Comparison of ENCODE assay signal across 17 cellular contexts in the genomic region with DNA sequence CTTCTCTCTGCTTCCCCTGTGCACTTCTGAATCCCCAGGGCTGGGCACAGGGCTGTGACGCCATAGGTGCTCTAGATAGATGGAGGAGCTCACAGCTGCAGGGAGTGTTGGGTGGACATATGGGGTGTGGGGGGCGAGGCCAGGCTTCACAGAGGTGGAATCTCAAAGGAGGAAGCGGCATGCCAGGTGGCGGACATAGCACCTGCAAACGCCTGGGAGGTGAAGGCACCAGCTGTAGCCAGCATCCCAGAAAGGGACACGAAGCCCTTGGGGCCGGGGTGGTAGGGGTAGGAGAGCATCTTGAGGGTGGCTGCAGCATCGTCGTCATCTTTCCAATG. TPM values are rescaled to one million over a fixed set of nuclear protein-coding genes. Genes with fewer than 3 reads are reported as not detected.
DNase-seq lines count a peak whose midpoint lies in the region; ATAC-seq, FAIRE-seq and TF ChIP-seq lines count a peak whose summit lies in the region.
"Had no signal": no experiment of that assay in that cellular context is flagged by ENCODE, and none has a peak within 500 bp of the region (broad histone marks: within the 10 kb centered on the region; RNA-seq: fewer than 3 reads in every experiment).

No MANE protein-coding gene starts in this region.

- no peak overlapping the region for H2BK5ac ChIP-seq in neuronal stem cell (ENCODE audit: low read length)

- no peak overlapping the region for H3K14ac ChIP-seq in neuronal stem cell (ENCODE audit: low read length)

- no peak overlapping the region for H3K4me2 ChIP-seq in neuronal stem cell (ENCODE audit: insufficient read depth, low read length, poor library complexity, severe bottlenecking)
- H3K4me2 ChIP-seq: A549 had no signal

- peak overlapping the region in 2 of 3 donors; percentile 35 to 80 for H3K27ac Mint-ChIP-seq in IgD-negative memory B cell

- H3K9ac ChIP-seq in kidney (ENCODE audit: low read length in 2 of 2) (no peak overlapping the region), neuronal stem cell (ENCODE audit: low read depth, low read length, poor library complexity) (no peak overlapping the region)

- WGBS in neuronal stem cell (ENCODE audit: extremely low coverage in 2 of 2, insufficient read length in 2 of 2, insufficient replicate concordance in 1 of 2), 2 donors = no CpG with 5 or more reads among the region's 9 CpGs

- H3K9me3 Mint-ChIP-seq in IgD-negative memory B cell = peaks cover 0 to 10% (median 1%) of the 10 kb centered on the region in 3 donors

- ATAC-seq in GM21576 (IDR thresholded peaks at IDR 0.05; ENCODE audit: unreplicated experiment) = no peak
- no peak for ATAC-seq in HG02970 (IDR thresholded peaks at IDR 0.05; ENCODE audit: low FRiP score, unreplicated experiment)
- ATAC-seq: A549 had no signal

- peaks cover 13% of the 10 kb centered on the region for H3K36me3 Mint-ChIP-seq in IgD-negative memory B cell

- no peak for TF ChIP-seq CTCF in kidney (IDR thresholded peaks at IDR 0.05; ENCODE audit: borderline replicate concordance, extremely low read depth, insufficient read depth)
- TF ChIP-seq CTCF in vagina (IDR thresholded peaks at IDR 0.05) = no peak
- TF ChIP-seq CTCF in breast epithelium (IDR thresholded peaks at IDR 0.05) = no peak

- peaks cover 0 to 1% (median 0%) of the 10 kb centered on the region in 3 donors for H3K4me1 Mint-ChIP-seq in IgD-negative memory B cell
- H3K4me1 Mint-ChIP-seq: CD8-positive, alpha-beta memory T cell had no signal

- H3K9me3 ChIP-seq in kidney (ENCODE audit: control insufficient read depth in 1 of 2, low read length in 2 of 2) = no peaks in the 10 kb centered on the region
- peaks cover 6 to 14% of the 10 kb centered on the region in 2 donors for H3K9me3 ChIP-seq in neuronal stem cell (replicated peaks in 1 of 2; ENCODE audit: control insufficient read depth in 2 of 2, insufficient read depth in 1 of 2, low read depth in 1 of 2, low read length in 2 of 2)
- no peaks in the 10 kb centered on the region for H3K9me3 ChIP-seq in vagina
- H3K9me3 ChIP-seq in breast epithelium = no peaks in the 10 kb centered on the region
- H3K9me3 ChIP-seq: A549, BE2C had no signal

- H3K27ac ChIP-seq in kidney (ENCODE audit: low read depth in 2 of 2, low read length in 2 of 2) (no peak overlapping the region), neuronal stem cell (replicated peaks; ENCODE audit: low read length) (no peak overlapping the region), vagina (peak overlapping the region; percentile 58), breast epithelium (no peak overlapping the region)
- H3K27ac ChIP-seq: A549, HL-60 had no signal

- TF ChIP-seq POLR2A in vagina (IDR thresholded peaks at IDR 0.05) = no peak
- no peak for TF ChIP-seq POLR2A in breast epithelium (IDR thresholded peaks at IDR 0.05)

- no peak for FAIRE-seq in kidney (lab: Jason Lieb, UNC)
- FAIRE-seq: A549, GM19239, H1 had no signal

- no peak overlapping the region for H2BK120ac ChIP-seq in neuronal stem cell (ENCODE audit: low read depth, low read length)

- H3K27me3 ChIP-seq in neuronal stem cell (ENCODE audit: control insufficient read depth in 3 of 3, insufficient read depth in 3 of 3, low read depth in 1 of 3, low read length in 3 of 3) = peaks cover 0 to 80% (median 46%) of the 10 kb centered on the region in 3 experiments
- H3K27me3 ChIP-seq in vagina = no peaks in the 10 kb centered on the region
- H3K27me3 ChIP-seq in breast epithelium = no peaks in the 10 kb centered on the region
- H3K27me3 ChIP-seq: BE2C had no signal

- no peak overlapping the region for H3K4me3 ChIP-seq in kidney (ENCODE audit: low read length in 2 of 2)
- no peak overlapping the region for H3K4me3 ChIP-seq in neuronal stem cell (ENCODE audit: low read length in 2 of 2)
- no peak overlapping the region for H3K4me3 ChIP-seq in vagina
- no peak overlapping the region for H3K4me3 ChIP-seq in breast epithelium
- H3K4me3 ChIP-seq: A549, HAP-1 had no signal

- H3K4me1 ChIP-seq in kidney (ENCODE audit: control insufficient read depth in 1 of 2, insufficient read depth in 1 of 2, low read depth in 1 of 2, low read length in 2 of 2) (peaks cover 0 to 2% of the 10 kb centered on the region in 2 donors), neuronal stem cell (ENCODE audit: control insufficient read depth in 2 of 2, insufficient read depth in 1 of 2, low read depth in 1 of 2, low read length in 2 of 2) (peaks cover 0 to 2% of the 10 kb centered on the region in 2 donors), vagina (peaks cover 20% of the 10 kb centered on the region), breast epithelium (no peaks in the 10 kb centered on the region)
- H3K4me1 ChIP-seq: A549, BE2C, Caco-2, HAP-1 had no signal

- H4K91ac ChIP-seq in neuronal stem cell (ENCODE audit: low read depth, low read length, poor library complexity) = no peak overlapping the region

- H3K4me3 Mint-ChIP-seq in IgD-negative memory B cell = no peak overlapping the region

- DNase-seq in kidney (peak; percentile 29), neuronal stem cell (ENCODE audit: low spot score) (no peak), vagina (ENCODE audit: extremely low spot score in 2 of 2) (no peak), breast epithelium (ENCODE audit: low spot score in 2 of 2) (no peak)
- DNase-seq: BE2C; Caco-2; CD8-positive, alpha-beta memory T cell; DND-41; GF-D8 had no signal

- H3K18ac ChIP-seq in neuronal stem cell (ENCODE audit: low read length) = peak overlapping the region; percentile 70

- no peak overlapping the region for H4K8ac ChIP-seq in neuronal stem cell (ENCODE audit: low read depth, low read length)

- intact Hi-C loops in kidney (cut with DNase I) (no loop called here), vagina (cut with DNase I) (no loop called here), breast epithelium (cut with DNase I; ENCODE audit: low total_unique reads) (no loop called here)

- H3K79me1 ChIP-seq in neuronal stem cell (ENCODE audit: low read depth, low read length) = no peaks in the 10 kb centered on the region

- H3K36me3 ChIP-seq in kidney (ENCODE audit: control insufficient read depth in 1 of 2, insufficient read depth in 2 of 2, low read length in 2 of 2) (no peaks in the 10 kb centered on the region), neuronal stem cell (replicated peaks in 1 of 2; ENCODE audit: control insufficient read depth in 2 of 2, insufficient read depth in 2 of 2, low read length in 2 of 2) (peaks cover 0 to 1% of the 10 kb centered on the region in 2 donors), vagina (no peaks in the 10 kb centered on the region), breast epithelium (no peaks in the 10 kb centered on the region)
- H3K36me3 ChIP-seq: BE2C, HAP-1 had no signal

- peak overlapping the region; percentile 25 for H2AK5ac ChIP-seq in neuronal stem cell (ENCODE audit: low read depth, low read length)

- H3K23ac ChIP-seq in neuronal stem cell (ENCODE audit: low read depth, low read length, poor library complexity) = peak overlapping the region; percentile 49

- H2BK12ac ChIP-seq in neuronal stem cell (ENCODE audit: low read length) = peak overlapping the region; percentile 17

- no peak overlapping the region for H2BK15ac ChIP-seq in neuronal stem cell (ENCODE audit: low read length)

- H3K27me3 Mint-ChIP-seq in IgD-negative memory B cell = no peaks in the 10 kb centered on the region

- no peak overlapping the region for H2AFZ ChIP-seq in neuronal stem cell (ENCODE audit: low read length)

- H3K4ac ChIP-seq in neuronal stem cell (ENCODE audit: low read length) = no peak overlapping the region

RNA-seq across cellular contexts. Expression of a gene that starts 14.6 kb away (rescaled TPM):
- polyA plus RNA-seq in IgD-negative memory B cell (0.09 TPM), kidney (ENCODE audit: insufficient read depth, low read depth, low replicate concordance) (0.22 TPM)
- total RNA-seq in kidney (4.4 TPM), vagina (3.4 TPM), breast epithelium (1 to 10 TPM; 2.1 to 5.3 (median 3.6) TPM)
- polyA plus RNA-seq in neuronal stem cell (2013, experiment 1 of 2) = 0.08 TPM
- 0.11 TPM for polyA plus RNA-seq in neuronal stem cell (2013, experiment 2 of 2)
